10 cellular contexts compared by ENCODE assay signal in genomic region chr7:512541-513311, GRCh38. TPM values are rescaled to one million over a fixed set of nuclear protein-coding genes. Genes with fewer than 3 reads are reported as not detected.
DNase-seq lines count a peak whose midpoint lies in the region; ATAC-seq and TF ChIP-seq lines count a peak whose summit lies in the region.
"Had no signal": no experiment of that assay in that cellular context is flagged by ENCODE, and none has a peak within 500 bp of the region (broad histone marks: within the 10 kb centered on the region; RNA-seq: fewer than 3 reads in every experiment).

No MANE protein-coding gene starts in this region.

- H3K36me3 ChIP-seq in osteoblast (ENCODE audit: insufficient read depth, low read length): peaks cover 28% of the 10 kb centered on the region

- no peaks in the 10 kb centered on the region for H3K9me3 ChIP-seq in osteoblast (ENCODE audit: low read depth, low read length)

- peaks cover 30% of the 10 kb centered on the region for H3K4me1 ChIP-seq in osteoblast (ENCODE audit: insufficient read depth, low read length)

- peak overlapping the region; percentile 90 for H3K4me3 ChIP-seq in coronary artery
- H3K4me3 ChIP-seq in osteoblast (ENCODE audit: insufficient read depth, low read length): no peak overlapping the region

- no peak overlapping the region for H3K4me2 ChIP-seq in osteoblast (ENCODE audit: insufficient read depth, low read length)

- no peaks in the 10 kb centered on the region for H3K27me3 ChIP-seq in osteoblast (ENCODE audit: insufficient read depth, low read length)

- H2AFZ ChIP-seq in osteoblast (ENCODE audit: low read length): no peak overlapping the region

- no peak for TF ChIP-seq CTCF in coronary artery (IDR thresholded peaks at IDR 0.05)
- TF ChIP-seq CTCF in osteoblast (IDR thresholded peaks at IDR 0.05; ENCODE audit: extremely low read depth, low read depth, low read length): no peak

- DNase-seq in DMS153 (lab: John Stamatoyannopoulos, UW): peak; percentile 47
- DNase-seq in NCI-H2029 treated with DMSO at 0.1 percent for 48 hours (lab: John Stamatoyannopoulos, UW): peak; percentile 86
- DNase-seq in coronary artery (ENCODE audit: low spot score): no peak
- no peak for DNase-seq in osteoblast (ENCODE audit: insufficient read length, low spot score, missing footprints)
- DNase-seq in occipital lobe (lab: John Stamatoyannopoulos, UW): no peak
- DNase-seq in activated CD4-positive, CD25-positive, alpha-beta regulatory T cell (lab: John Stamatoyannopoulos, UW): no peak
- DNase-seq: activated B cell treated with CpG ODN at 0.5 μM for 24 hours; activated naive CD4-positive, alpha-beta T cell treated with anti-CD3 and anti-CD28 coated beads, Interleukin-2, amount 50 U/mL, for 16 hours had no signal

- peaks cover 78% of the 10 kb centered on the region for H3K79me2 ChIP-seq in osteoblast (ENCODE audit: insufficient read depth, low read length)

- peaks cover 13% of the 10 kb centered on the region for H4K20me1 ChIP-seq in osteoblast (ENCODE audit: insufficient read depth, low read length)

- ATAC-seq in HG02642 (IDR thresholded peaks at IDR 0.05; ENCODE audit: poor library complexity, unreplicated experiment) (no peak), HG02973 (IDR thresholded peaks at IDR 0.05; ENCODE audit: unreplicated experiment) (no peak)

- H3K27ac ChIP-seq in coronary artery (peak overlapping the region; percentile 95 to 100), osteoblast (ENCODE audit: low read depth, low read length) (peak overlapping the region; percentile 87)

RNA-seq across cellular contexts. Expression of gene PDGFA, which starts 6.9 kb away (rescaled TPM):
- 32.6 and 35.9 TPM in 2 replicates for total RNA-seq in osteoblast
- 32.4 TPM for total RNA-seq in occipital lobe

Comparison
In these comparisons a context has a peak if more than half of its experiments do, and no peak if none do; other contexts are left out.
1. DNase-seq: peak in DMS153 (single experiment) and NCI-H2029 treated with DMSO at 0.1 percent for 48 hours (single experiment); none in coronary artery (single experiment), osteoblast (single experiment), occipital lobe (single experiment) and activated CD4-positive, CD25-positive, alpha-beta regulatory T cell (0 of 4).